Comparison of ENCODE assay signal across 1 cellular context in genomic region chr16:14088155-14088753, GRCh38.
TF ChIP-seq lines count a peak whose summit lies in the region.

No MANE protein-coding gene starts in this region.

TF ChIP-seq in HepG2, 621 proteins besides CTCF, POLR2A, EP300 and RAD21 (continued from another document and continues in another):
- TF ChIP-seq ZXDC (CRISPR knock-in tag; IDR thresholded peaks at IDR 0.05) (no peak), CEBPB (IDR thresholded peaks at IDR 0.05; ENCODE audit: borderline replicate concordance, low read depth, low read length) (peak; percentile 100), PBX2 (CRISPR knock-in tag; IDR thresholded peaks at IDR 0.05) (no peak), ZBTB39 (CRISPR knock-in tag; IDR thresholded peaks at IDR 0.05) (peak; percentile 88), KDM5B (CRISPR knock-in tag; IDR thresholded peaks at IDR 0.05; ENCODE audit: borderline replicate concordance) (no peak), ZNF33A (CRISPR knock-in tag; IDR thresholded peaks at IDR 0.05; ENCODE audit: borderline replicate concordance) (no peak), ZMAT5 (CRISPR knock-in tag; IDR thresholded peaks at IDR 0.05; ENCODE audit: borderline replicate concordance, low read depth) (no peak), NFIC (IDR thresholded peaks at IDR 0.05; ENCODE audit: low read length) (peak; percentile 85), FIP1L1 (IDR thresholded peaks at IDR 0.05; ENCODE audit: borderline replicate concordance, insufficient read depth, low read depth, low read length) (no peak), ZNF878 (CRISPR knock-in tag; IDR thresholded peaks at IDR 0.05) (peak; percentile 90; the same call in 1 of the 2 replicates), MXI1 (IDR thresholded peaks at IDR 0.05; ENCODE audit: borderline replicate concordance, low read depth, low read length) (peak; percentile 36; the same call in 1 of the 3 replicates), ZNF841 (CRISPR knock-in tag; IDR thresholded peaks at IDR 0.05; ENCODE audit: borderline replicate concordance) (no peak; the same call in 1 of the 2 replicates), ETV5 (CRISPR knock-in tag; IDR thresholded peaks at IDR 0.05; ENCODE audit: borderline replicate concordance) (no peak), ZNF563 (CRISPR knock-in tag; IDR thresholded peaks at IDR 0.05) (no peak; the same call in 1 of the 2 replicates), ZBTB2 (CRISPR knock-in tag; IDR thresholded peaks at IDR 0.05; ENCODE audit: low read depth) (no peak), MZF1 (CRISPR knock-in tag; IDR thresholded peaks at IDR 0.05; ENCODE audit: borderline replicate concordance) (no peak), HCFC1 (IDR thresholded peaks at IDR 0.05; ENCODE audit: low read depth, low read length) (no peak), MAFF (IDR thresholded peaks at IDR 0.05; ENCODE audit: low read depth, low read length) (no peak), NR3C1 (CRISPR knock-in tag; IDR thresholded peaks at IDR 0.05) (no peak), THYN1 (CRISPR knock-in tag; IDR thresholded peaks at IDR 0.05; ENCODE audit: borderline replicate concordance, low read depth) (no peak), TERF1 (CRISPR knock-in tag; IDR thresholded peaks at IDR 0.05) (no peak), HBP1 (CRISPR knock-in tag; IDR thresholded peaks at IDR 0.05; ENCODE audit: low read depth) (peak; percentile 55; the same call in 1 of the 2 replicates), ZNF329 (CRISPR knock-in tag; IDR thresholded peaks at IDR 0.05; ENCODE audit: low read depth) (no peak), ELF3 (CRISPR knock-in tag; IDR thresholded peaks at IDR 0.05) (peak; percentile 72), ZNF766 (CRISPR knock-in tag; IDR thresholded peaks at IDR 0.05; ENCODE audit: borderline replicate concordance) (0 out of 2 replicates have a peak, but pooled peaks have one; percentile 26), ZNF224 (CRISPR knock-in tag; IDR thresholded peaks at IDR 0.05) (no peak), SETDB1 (CRISPR knock-in tag; IDR thresholded peaks at IDR 0.05; ENCODE audit: borderline replicate concordance) (0 out of 2 replicates have a peak, but pooled peaks have one; percentile 22), IRX3 (CRISPR knock-in tag; IDR thresholded peaks at IDR 0.05; ENCODE audit: borderline replicate concordance, low read depth) (no peak), GPN1 (CRISPR knock-in tag; IDR thresholded peaks at IDR 0.05; ENCODE audit: borderline replicate concordance) (no peak), MBD4 (IDR thresholded peaks at IDR 0.05; ENCODE audit: borderline replicate concordance, low read length) (peak; percentile 83; the same call in 1 of the 2 replicates), ZNF605 (CRISPR knock-in tag; IDR thresholded peaks at IDR 0.05) (no peak), ZNF232 (CRISPR knock-in tag; IDR thresholded peaks at IDR 0.05; ENCODE audit: borderline replicate concordance) (no peak), NFATC3 (CRISPR knock-in tag; IDR thresholded peaks at IDR 0.05) (no peak), CHCHD3 (CRISPR knock-in tag; IDR thresholded peaks at IDR 0.05) (no peak), FOXP4 (CRISPR knock-in tag; IDR thresholded peaks at IDR 0.05) (peak; percentile 99), ZNF326 (CRISPR knock-in tag; IDR thresholded peaks at IDR 0.05; ENCODE audit: borderline replicate concordance) (no peak), SRY (CRISPR knock-in tag; IDR thresholded peaks at IDR 0.05) (no peak), ZNF776 (CRISPR knock-in tag; IDR thresholded peaks at IDR 0.05) (no peak), ZNF577 (CRISPR knock-in tag; IDR thresholded peaks at IDR 0.05; ENCODE audit: borderline replicate concordance, low read depth) (no peak), NFE2L2 (IDR thresholded peaks at IDR 0.05; ENCODE audit: low read length) (no peak), ZNF24 (IDR thresholded peaks at IDR 0.05) (no peak), BHLHE40 (IDR thresholded peaks at IDR 0.05; ENCODE audit: low read length) (no peak; the same call in 1 of the 2 replicates), YEATS4 (CRISPR knock-in tag; IDR thresholded peaks at IDR 0.05; ENCODE audit: borderline replicate concordance) (peak; percentile 53), ZNF770 (CRISPR knock-in tag; IDR thresholded peaks at IDR 0.05) (0 out of 2 replicates have a peak, but pooled peaks have one; percentile 18), ZNF790 (CRISPR knock-in tag; IDR thresholded peaks at IDR 0.05; ENCODE audit: borderline replicate concordance) (no peak; the same call in 1 of the 2 replicates), CC2D1A (CRISPR knock-in tag; IDR thresholded peaks at IDR 0.05) (peak; percentile 56), SIX1 (CRISPR knock-in tag; IDR thresholded peaks at IDR 0.05; ENCODE audit: borderline replicate concordance) (peak; percentile 66; the same call in 1 of the 2 replicates), SNAPC2 (CRISPR knock-in tag; IDR thresholded peaks at IDR 0.05) (peak; percentile 83; the same call in 1 of the 2 replicates), STAT5B (CRISPR knock-in tag; IDR thresholded peaks at IDR 0.05) (0 out of 2 replicates have a peak, but pooled peaks have one; percentile 29), DNMT1 (CRISPR knock-in tag; IDR thresholded peaks at IDR 0.05) (no peak), BRD4 (CRISPR knock-in tag; IDR thresholded peaks at IDR 0.05) (no peak), ZNF33B (CRISPR knock-in tag; IDR thresholded peaks at IDR 0.05) (peak; percentile 39; the same call in 1 of the 2 replicates), ZNF431 (CRISPR knock-in tag; IDR thresholded peaks at IDR 0.05; ENCODE audit: borderline replicate concordance, low read depth) (no peak), TCF7L2 (IDR thresholded peaks at IDR 0.05; ENCODE audit: low read depth, low read length) (0 out of 2 replicates have a peak, but pooled peaks have one; percentile 50), PAX8 (CRISPR knock-in tag; IDR thresholded peaks at IDR 0.05; ENCODE audit: borderline replicate concordance) (no peak), MEF2D (CRISPR knock-in tag; IDR thresholded peaks at IDR 0.05) (peak; percentile 52; the same call in 1 of the 2 replicates), ZNF672 (CRISPR knock-in tag; IDR thresholded peaks at IDR 0.05) (no peak), SNAI1 (CRISPR knock-in tag; IDR thresholded peaks at IDR 0.05; ENCODE audit: borderline replicate concordance) (0 out of 2 replicates have a peak, but pooled peaks have one; percentile 7), ZNF781 (CRISPR knock-in tag; IDR thresholded peaks at IDR 0.05; ENCODE audit: borderline replicate concordance, not compliant biosample characterization) (no peak), ISX (CRISPR knock-in tag; conservative IDR thresholded peaks at IDR 0.05) (0 out of 2 replicates have a peak, but pooled peaks have one; percentile 20)
